Comparison of ENCODE assay signal across 9 cellular contexts in genomic region chrX:132584936-132585335, GRCh38.
"Had no signal": no experiment of that assay in that cellular context is flagged by ENCODE, and none has a peak within 500 bp of the region (broad histone marks: within the 10 kb centered on the region; RNA-seq: fewer than 3 reads in every experiment).

No MANE protein-coding gene starts in this region.

- H3K9me3 Mint-ChIP-seq: GM23338, H9, HFFc6 had no signal

- H3K9me3 ChIP-seq: HAP-1 had no signal

- H3K36me3 ChIP-seq: HAP-1 had no signal

- ATAC-seq: GM23338, HCT116 had no signal

- H3K27ac ChIP-seq: GM23248 had no signal

- DNase-seq: GM23248, GOT3, H7, H9, HCEC 1CT, HFFc6 had no signal

- H3K27ac Mint-ChIP-seq: GM23338, H9, HFFc6 had no signal

- H3K9ac ChIP-seq: GM23248 had no signal

- H2AFZ ChIP-seq: GM23248, GM23338 had no signal

- H3K4me3 ChIP-seq: GM23248, GM23338, HAP-1 had no signal

- H3K4me2 ChIP-seq: GM23338 had no signal
